In the genomic region with DNA sequence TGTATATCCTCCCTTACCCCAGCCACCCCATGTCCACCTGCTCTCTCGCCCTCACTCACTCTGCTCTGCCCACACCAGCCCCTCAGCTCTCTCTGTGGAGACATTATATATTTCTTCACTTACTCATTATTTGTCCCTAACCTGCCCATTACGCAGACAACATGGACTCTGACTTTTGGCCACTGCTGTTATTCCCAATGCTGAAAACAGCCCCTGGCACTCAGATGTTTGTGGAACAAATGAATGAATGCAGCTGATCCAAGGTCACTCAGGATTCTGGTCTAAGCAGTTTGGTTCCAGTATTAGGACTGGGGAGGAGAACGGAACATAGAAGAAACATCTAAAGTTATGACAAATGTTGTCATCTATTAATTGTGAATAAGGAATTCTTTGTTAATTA, we compare ENCODE assay signal across 1 cellular context.
TF ChIP-seq lines count a peak whose summit lies in the region.

No MANE protein-coding gene starts in this region.

TF ChIP-seq in HepG2, 621 proteins besides CTCF, POLR2A, EP300 and RAD21 (continued from another document and continues in another):
- 0 out of 2 replicates have a peak, but pooled peaks have one; percentile 27 for TF ChIP-seq FOXJ3 (CRISPR knock-in tag; IDR thresholded peaks at IDR 0.05; ENCODE audit: borderline replicate concordance)
- peak; percentile 78 for TF ChIP-seq GATAD2A (CRISPR knock-in tag; IDR thresholded peaks at IDR 0.05)
- TF ChIP-seq, protein P1, sequence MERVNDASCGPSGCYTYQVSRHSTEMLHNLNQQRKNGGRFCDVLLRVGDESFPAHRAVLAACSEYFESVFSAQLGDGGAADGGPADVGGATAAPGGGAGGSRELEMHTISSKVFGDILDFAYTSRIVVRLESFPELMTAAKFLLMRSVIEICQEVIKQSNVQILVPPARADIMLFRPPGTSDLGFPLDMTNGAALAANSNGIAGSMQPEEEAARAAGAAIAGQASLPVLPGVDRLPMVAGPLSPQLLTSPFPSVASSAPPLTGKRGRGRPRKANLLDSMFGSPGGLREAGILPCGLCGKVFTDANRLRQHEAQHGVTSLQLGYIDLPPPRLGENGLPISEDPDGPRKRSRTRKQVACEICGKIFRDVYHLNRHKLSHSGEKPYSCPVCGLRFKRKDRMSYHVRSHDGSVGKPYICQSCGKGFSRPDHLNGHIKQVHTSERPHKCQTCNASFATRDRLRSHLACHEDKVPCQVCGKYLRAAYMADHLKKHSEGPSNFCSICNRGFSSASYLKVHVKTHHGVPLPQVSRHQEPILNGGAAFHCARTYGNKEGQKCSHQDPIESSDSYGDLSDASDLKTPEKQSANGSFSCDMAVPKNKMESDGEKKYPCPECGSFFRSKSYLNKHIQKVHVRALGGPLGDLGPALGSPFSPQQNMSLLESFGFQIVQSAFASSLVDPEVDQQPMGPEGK (CRISPR knock-in tag; IDR thresholded peaks at IDR 0.05): 0 out of 2 replicates have a peak, but pooled peaks have one; percentile 18
- TF ChIP-seq TEAD3 (CRISPR knock-in tag; optimal IDR thresholded peaks at IDR 0.05; ENCODE audit: borderline replicate concordance): peak; percentile 45
- TF ChIP-seq ZSCAN25 (CRISPR knock-in tag; IDR thresholded peaks at IDR 0.05): no peak
- peak; percentile 51; the same call in 1 of the 2 replicates for TF ChIP-seq HDAC2 (CRISPR knock-in tag; IDR thresholded peaks at IDR 0.05)
- TF ChIP-seq SMAD9 (CRISPR knock-in tag; IDR thresholded peaks at IDR 0.05): no peak
- peak; percentile 91 for TF ChIP-seq ZMYM3 (CRISPR knock-in tag; IDR thresholded peaks at IDR 0.05)
- peak; percentile 45; the same call in 1 of the 2 replicates for TF ChIP-seq SOX5 (CRISPR knock-in tag; IDR thresholded peaks at IDR 0.05; ENCODE audit: borderline replicate concordance)
- peak; percentile 86 for TF ChIP-seq HNF4A (CRISPR knock-in tag; IDR thresholded peaks at IDR 0.05)
- peak; percentile 72 for TF ChIP-seq RCOR2 (CRISPR knock-in tag; IDR thresholded peaks at IDR 0.05)
- TF ChIP-seq KAT8 (CRISPR knock-in tag; IDR thresholded peaks at IDR 0.05): peak; percentile 40; the same call in 1 of the 2 replicates
- TF ChIP-seq ZNF629 (CRISPR knock-in tag; conservative IDR thresholded peaks at IDR 0.05): peak; percentile 97
- no peak for TF ChIP-seq ZNF335 (CRISPR knock-in tag; IDR thresholded peaks at IDR 0.05)
- TF ChIP-seq MIXL1 (CRISPR knock-in tag; IDR thresholded peaks at IDR 0.05): peak; percentile 78
- TF ChIP-seq ZNF572 (CRISPR knock-in tag; IDR thresholded peaks at IDR 0.05): no peak
- TF ChIP-seq HOMEZ (CRISPR knock-in tag; IDR thresholded peaks at IDR 0.05; ENCODE audit: low read depth): peak; percentile 80; the same call in 1 of the 2 replicates
- TF ChIP-seq MEF2D (CRISPR knock-in tag; IDR thresholded peaks at IDR 0.05): no peak
- TF ChIP-seq CEBPG (CRISPR knock-in tag; IDR thresholded peaks at IDR 0.05): peak; percentile 37
- TF ChIP-seq, protein P2, sequence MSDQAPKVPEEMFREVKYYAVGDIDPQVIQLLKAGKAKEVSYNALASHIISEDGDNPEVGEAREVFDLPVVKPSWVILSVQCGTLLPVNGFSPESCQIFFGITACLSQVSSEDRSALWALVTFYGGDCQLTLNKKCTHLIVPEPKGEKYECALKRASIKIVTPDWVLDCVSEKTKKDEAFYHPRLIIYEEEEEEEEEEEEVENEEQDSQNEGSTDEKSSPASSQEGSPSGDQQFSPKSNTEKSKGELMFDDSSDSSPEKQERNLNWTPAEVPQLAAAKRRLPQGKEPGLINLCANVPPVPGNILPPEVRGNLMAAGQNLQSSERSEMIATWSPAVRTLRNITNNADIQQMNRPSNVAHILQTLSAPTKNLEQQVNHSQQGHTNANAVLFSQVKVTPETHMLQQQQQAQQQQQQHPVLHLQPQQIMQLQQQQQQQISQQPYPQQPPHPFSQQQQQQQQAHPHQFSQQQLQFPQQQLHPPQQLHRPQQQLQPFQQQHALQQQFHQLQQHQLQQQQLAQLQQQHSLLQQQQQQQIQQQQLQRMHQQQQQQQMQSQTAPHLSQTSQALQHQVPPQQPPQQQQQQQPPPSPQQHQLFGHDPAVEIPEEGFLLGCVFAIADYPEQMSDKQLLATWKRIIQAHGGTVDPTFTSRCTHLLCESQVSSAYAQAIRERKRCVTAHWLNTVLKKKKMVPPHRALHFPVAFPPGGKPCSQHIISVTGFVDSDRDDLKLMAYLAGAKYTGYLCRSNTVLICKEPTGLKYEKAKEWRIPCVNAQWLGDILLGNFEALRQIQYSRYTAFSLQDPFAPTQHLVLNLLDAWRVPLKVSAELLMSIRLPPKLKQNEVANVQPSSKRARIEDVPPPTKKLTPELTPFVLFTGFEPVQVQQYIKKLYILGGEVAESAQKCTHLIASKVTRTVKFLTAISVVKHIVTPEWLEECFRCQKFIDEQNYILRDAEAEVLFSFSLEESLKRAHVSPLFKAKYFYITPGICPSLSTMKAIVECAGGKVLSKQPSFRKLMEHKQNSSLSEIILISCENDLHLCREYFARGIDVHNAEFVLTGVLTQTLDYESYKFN (CRISPR knock-in tag; conservative IDR thresholded peaks at IDR 0.05): peak; percentile 82
- TF ChIP-seq HNF4G (IDR thresholded peaks at IDR 0.05; ENCODE audit: borderline replicate concordance, low read depth, low read length): peak; percentile 74
- TF ChIP-seq HNF4G (CRISPR knock-in tag; IDR thresholded peaks at IDR 0.05; ENCODE audit: borderline replicate concordance, low read depth): no peak; the same call in 1 of the 2 replicates
- peak; percentile 58 for TF ChIP-seq PHF5A (CRISPR knock-in tag; IDR thresholded peaks at IDR 0.05; ENCODE audit: low read depth, unreplicated experiment)
- TF ChIP-seq ATF4 (CRISPR knock-in tag; IDR thresholded peaks at IDR 0.05): 0 out of 4 replicates have a peak, but pooled peaks of 1 of the 2 experiments have one; percentile 33
- TF ChIP-seq KLF9 (CRISPR knock-in tag; IDR thresholded peaks at IDR 0.05; ENCODE audit: low read depth): no peak
- peak; percentile 29; the same call in 1 of the 2 replicates for TF ChIP-seq ZNF331 (CRISPR knock-in tag; IDR thresholded peaks at IDR 0.05)
- TF ChIP-seq ZNF557 (CRISPR knock-in tag; IDR thresholded peaks at IDR 0.05): no peak
- 0 out of 2 replicates have a peak, but pooled peaks have one; percentile 36 for TF ChIP-seq ZNF644 (CRISPR knock-in tag; IDR thresholded peaks at IDR 0.05; ENCODE audit: low read depth)
- TF ChIP-seq NR2F6 (IDR thresholded peaks at IDR 0.05): no peak
- TF ChIP-seq NR2F6 (CRISPR knock-in tag; IDR thresholded peaks at IDR 0.05): peak; percentile 50; the same call in 1 of the 2 replicates
- TF ChIP-seq, protein P3, sequence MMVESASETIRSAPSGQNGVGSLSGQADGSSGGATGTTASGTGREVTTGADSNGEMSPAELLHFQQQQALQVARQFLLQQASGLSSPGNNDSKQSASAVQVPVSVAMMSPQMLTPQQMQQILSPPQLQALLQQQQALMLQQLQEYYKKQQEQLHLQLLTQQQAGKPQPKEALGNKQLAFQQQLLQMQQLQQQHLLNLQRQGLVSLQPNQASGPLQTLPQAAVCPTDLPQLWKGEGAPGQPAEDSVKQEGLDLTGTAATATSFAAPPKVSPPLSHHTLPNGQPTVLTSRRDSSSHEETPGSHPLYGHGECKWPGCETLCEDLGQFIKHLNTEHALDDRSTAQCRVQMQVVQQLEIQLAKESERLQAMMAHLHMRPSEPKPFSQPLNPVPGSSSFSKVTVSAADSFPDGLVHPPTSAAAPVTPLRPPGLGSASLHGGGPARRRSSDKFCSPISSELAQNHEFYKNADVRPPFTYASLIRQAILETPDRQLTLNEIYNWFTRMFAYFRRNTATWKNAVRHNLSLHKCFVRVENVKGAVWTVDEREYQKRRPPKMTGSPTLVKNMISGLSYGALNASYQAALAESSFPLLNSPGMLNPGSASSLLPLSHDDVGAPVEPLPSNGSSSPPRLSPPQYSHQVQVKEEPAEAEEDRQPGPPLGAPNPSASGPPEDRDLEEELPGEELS (CRISPR knock-in tag; IDR thresholded peaks at IDR 0.05): peak; percentile 70
- TF ChIP-seq, protein P4, sequence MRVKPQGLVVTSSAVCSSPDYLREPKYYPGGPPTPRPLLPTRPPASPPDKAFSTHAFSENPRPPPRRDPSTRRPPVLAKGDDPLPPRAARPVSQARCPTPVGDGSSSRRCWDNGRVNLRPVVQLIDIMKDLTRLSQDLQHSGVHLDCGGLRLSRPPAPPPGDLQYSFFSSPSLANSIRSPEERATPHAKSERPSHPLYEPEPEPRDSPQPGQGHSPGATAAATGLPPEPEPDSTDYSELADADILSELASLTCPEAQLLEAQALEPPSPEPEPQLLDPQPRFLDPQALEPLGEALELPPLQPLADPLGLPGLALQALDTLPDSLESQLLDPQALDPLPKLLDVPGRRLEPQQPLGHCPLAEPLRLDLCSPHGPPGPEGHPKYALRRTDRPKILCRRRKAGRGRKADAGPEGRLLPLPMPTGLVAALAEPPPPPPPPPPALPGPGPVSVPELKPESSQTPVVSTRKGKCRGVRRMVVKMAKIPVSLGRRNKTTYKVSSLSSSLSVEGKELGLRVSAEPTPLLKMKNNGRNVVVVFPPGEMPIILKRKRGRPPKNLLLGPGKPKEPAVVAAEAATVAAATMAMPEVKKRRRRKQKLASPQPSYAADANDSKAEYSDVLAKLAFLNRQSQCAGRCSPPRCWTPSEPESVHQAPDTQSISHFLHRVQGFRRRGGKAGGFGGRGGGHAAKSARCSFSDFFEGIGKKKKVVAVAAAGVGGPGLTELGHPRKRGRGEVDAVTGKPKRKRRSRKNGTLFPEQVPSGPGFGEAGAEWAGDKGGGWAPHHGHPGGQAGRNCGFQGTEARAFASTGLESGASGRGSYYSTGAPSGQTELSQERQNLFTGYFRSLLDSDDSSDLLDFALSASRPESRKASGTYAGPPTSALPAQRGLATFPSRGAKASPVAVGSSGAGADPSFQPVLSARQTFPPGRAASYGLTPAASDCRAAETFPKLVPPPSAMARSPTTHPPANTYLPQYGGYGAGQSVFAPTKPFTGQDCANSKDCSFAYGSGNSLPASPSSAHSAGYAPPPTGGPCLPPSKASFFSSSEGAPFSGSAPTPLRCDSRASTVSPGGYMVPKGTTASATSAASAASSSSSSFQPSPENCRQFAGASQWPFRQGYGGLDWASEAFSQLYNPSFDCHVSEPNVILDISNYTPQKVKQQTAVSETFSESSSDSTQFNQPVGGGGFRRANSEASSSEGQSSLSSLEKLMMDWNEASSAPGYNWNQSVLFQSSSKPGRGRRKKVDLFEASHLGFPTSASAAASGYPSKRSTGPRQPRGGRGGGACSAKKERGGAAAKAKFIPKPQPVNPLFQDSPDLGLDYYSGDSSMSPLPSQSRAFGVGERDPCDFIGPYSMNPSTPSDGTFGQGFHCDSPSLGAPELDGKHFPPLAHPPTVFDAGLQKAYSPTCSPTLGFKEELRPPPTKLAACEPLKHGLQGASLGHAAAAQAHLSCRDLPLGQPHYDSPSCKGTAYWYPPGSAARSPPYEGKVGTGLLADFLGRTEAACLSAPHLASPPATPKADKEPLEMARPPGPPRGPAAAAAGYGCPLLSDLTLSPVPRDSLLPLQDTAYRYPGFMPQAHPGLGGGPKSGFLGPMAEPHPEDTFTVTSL (CRISPR knock-in tag; IDR thresholded peaks at IDR 0.05; ENCODE audit: borderline replicate concordance): peak; percentile 71; the same call in 1 of the 2 replicates
- peak; percentile 83; the same call in 1 of the 2 replicates for TF ChIP-seq ESRRA (CRISPR knock-in tag; IDR thresholded peaks at IDR 0.05; ENCODE audit: low read depth)
- TF ChIP-seq ZMYM2 (CRISPR knock-in tag; IDR thresholded peaks at IDR 0.05): peak; percentile 79
- TF ChIP-seq ETV5 (CRISPR knock-in tag; IDR thresholded peaks at IDR 0.05; ENCODE audit: borderline replicate concordance): peak; percentile 13; the same call in 1 of the 2 replicates
- TF ChIP-seq KDM1A (CRISPR knock-in tag; IDR thresholded peaks at IDR 0.05): peak; percentile 80
- peak; percentile 66 for TF ChIP-seq SAP130 (CRISPR knock-in tag; IDR thresholded peaks at IDR 0.05; ENCODE audit: low read depth)
- TF ChIP-seq MLX (CRISPR knock-in tag; IDR thresholded peaks at IDR 0.05): 0 out of 2 replicates have a peak, but pooled peaks have one; percentile 11
- no peak for TF ChIP-seq ZNF274 (CRISPR knock-in tag; IDR thresholded peaks at IDR 0.05)
- TF ChIP-seq, protein P5, sequence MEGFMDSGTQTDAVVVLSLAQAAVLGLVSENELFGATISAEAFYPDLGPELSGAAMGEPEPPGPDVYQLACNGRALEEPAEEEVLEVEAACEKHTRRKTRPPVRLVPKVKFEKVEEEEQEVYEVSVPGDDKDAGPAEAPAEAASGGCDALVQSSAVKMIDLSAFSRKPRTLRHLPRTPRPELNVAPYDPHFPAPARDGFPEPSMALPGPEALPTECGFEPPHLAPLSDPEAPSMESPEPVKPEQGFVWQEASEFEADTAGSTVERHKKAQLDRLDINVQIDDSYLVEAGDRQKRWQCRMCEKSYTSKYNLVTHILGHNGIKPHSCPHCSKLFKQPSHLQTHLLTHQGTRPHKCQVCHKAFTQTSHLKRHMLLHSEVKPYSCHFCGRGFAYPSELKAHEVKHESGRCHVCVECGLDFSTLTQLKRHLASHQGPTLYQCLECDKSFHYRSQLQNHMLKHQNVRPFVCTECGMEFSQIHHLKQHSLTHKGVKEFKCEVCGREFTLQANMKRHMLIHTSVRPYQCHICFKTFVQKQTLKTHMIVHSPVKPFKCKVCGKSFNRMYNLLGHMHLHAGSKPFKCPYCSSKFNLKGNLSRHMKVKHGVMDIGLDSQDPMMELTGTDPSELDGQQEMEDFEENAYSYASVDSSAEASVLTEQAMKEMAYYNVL (CRISPR knock-in tag; IDR thresholded peaks at IDR 0.05; ENCODE audit: borderline replicate concordance): 0 out of 2 replicates have a peak, but pooled peaks have one; percentile 53
- TF ChIP-seq SOX13 (IDR thresholded peaks at IDR 0.05): no peak
- peak in 1 of 2 experiments; percentile 57; a peak in 1 of 4 replicates for TF ChIP-seq SOX13 (CRISPR knock-in tag; conservative IDR thresholded peaks at IDR 0.05 in 1 of 2, IDR thresholded peaks at IDR 0.05 in 1 of 2)
